17 cellular contexts compared by ENCODE assay signal in the genomic region with DNA sequence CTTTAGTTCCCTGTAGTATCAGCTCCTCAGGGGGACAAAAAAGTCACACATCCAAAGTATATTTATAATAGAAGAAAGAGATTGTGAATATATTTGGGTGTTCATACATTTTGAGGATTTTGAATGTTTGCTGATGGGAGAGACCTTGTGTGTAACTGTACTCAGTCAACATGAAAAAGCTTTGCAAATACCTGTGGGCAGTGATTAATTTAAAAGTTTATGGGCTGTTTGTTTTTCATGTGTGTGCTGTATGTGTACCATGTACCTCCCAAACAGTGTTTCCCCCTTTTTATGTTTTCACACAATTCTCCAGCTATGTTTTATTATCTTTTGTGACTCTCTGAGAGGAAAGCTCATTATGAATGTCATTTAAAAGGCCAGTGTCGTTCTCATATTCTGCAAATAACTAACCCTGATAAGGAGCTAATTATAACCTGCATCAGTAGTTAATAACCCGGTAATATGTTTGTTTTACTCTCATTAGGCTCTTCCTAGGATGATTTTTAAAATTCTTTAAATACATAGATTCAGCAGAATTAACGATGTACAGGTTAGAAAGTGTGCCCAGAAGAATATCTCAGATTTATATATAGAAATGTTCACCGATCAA.
"Had no signal": no experiment of that assay in that cellular context is flagged by ENCODE, and none has a peak within 500 bp of the region (broad histone marks: within the 10 kb centered on the region; RNA-seq: fewer than 3 reads in every experiment).

No MANE protein-coding gene starts in this region.

- H3K27ac ChIP-seq: breast epithelium, esophagus muscularis mucosa, foreskin keratinocyte, ovary, psoas muscle, suprapubic skin, tibial artery, upper lobe of right lung had no signal

- ATAC-seq: foreskin keratinocyte; naive thymus-derived CD4-positive, alpha-beta T cell; psoas muscle; upper lobe of right lung had no signal

- H3K4me1 ChIP-seq: breast epithelium, psoas muscle, suprapubic skin, upper lobe of right lung had no signal

- H3K9me3 ChIP-seq: breast epithelium, esophagus muscularis mucosa, ovary, psoas muscle, suprapubic skin, tibial artery, upper lobe of right lung had no signal

- H3K27me3 ChIP-seq: breast epithelium, esophagus muscularis mucosa, foreskin keratinocyte, ovary, suprapubic skin, tibial artery, upper lobe of right lung had no signal

- DNase-seq: activated CD4-positive, alpha-beta T cell treated with anti-CD3 and anti-CD28 coated beads for 4 hours; activated CD4-positive, alpha-beta T cell treated with anti-CD3 and anti-CD28 coated beads, Interleukin-2, amount 50 U/mL, for 4 hours; activated CD8-positive, alpha-beta memory T cell treated with anti-CD3 and anti-CD28 coated beads for 24 hours; activated gamma-delta T cell; endodermal cell; foreskin keratinocyte; mammary epithelial cell; naive thymus-derived CD4-positive, alpha-beta T cell; ovary; psoas muscle; stimulated activated CD4-positive, alpha-beta T cell treated with anti-CD3 and anti-CD28 coated beads, Interleukin-15, amount 100 ng/mL, for 24 hours; stimulated activated naive CD4-positive, alpha-beta T cell; tibial artery; upper lobe of right lung had no signal

- H3K36me3 ChIP-seq: ovary had no signal

- H3K4me3 ChIP-seq: breast epithelium, esophagus muscularis mucosa, ovary, psoas muscle, suprapubic skin, tibial artery, upper lobe of right lung had no signal
